In genomic region chr17:64120159-64120558, GRCh38 we compare ENCODE assay signal across 15 cellular contexts. TPM values are rescaled to one million over a fixed set of nuclear protein-coding genes. Genes with fewer than 3 reads are reported as not detected.
DNase-seq lines count a peak whose midpoint lies in the region; ATAC-seq and TF ChIP-seq lines count a peak whose summit lies in the region.
"Had no signal": no experiment of that assay in that cellular context is flagged by ENCODE, and none has a peak within 500 bp of the region (broad histone marks: within the 10 kb centered on the region; RNA-seq: fewer than 3 reads in every experiment).

No MANE protein-coding gene starts in this region.

- no peak overlapping the region for H3K4me3 Mint-ChIP-seq in activated naive CD8-positive, alpha-beta T cell treated with anti-CD3 and anti-CD28 coated beads for 36 hours
- H3K4me3 Mint-ChIP-seq: mesothelial cell of epicardium had no signal

- no peak for TF ChIP-seq RAD21 in neural cell (conservative IDR thresholded peaks at IDR 0.05)

- H3K4me2 ChIP-seq in neural cell (ENCODE audit: low read length), result no peak overlapping the region

- no peaks in the 10 kb centered on the region for H3K9me2 ChIP-seq in neural cell (ENCODE audit: insufficient read depth, low read length)

- DNase-seq in activated CD4-positive, CD25-positive, alpha-beta regulatory T cell treated with anti-CD3 and anti-CD28 coated beads, Interleukin-2, amount 50 U/mL, for 72 hours, result no peak
- DNase-seq in NCI-H146 (lab: John Stamatoyannopoulos, UW) (peak; percentile 61), NCI-H1092 (lab: John Stamatoyannopoulos, UW) (no peak), ACHN (no peak)
- DNase-seq in activated naive CD8-positive, alpha-beta T cell treated with anti-CD3 and anti-CD28 coated beads for 36 hours, result no peak
- DNase-seq: DMS 273 treated with DMSO at 0.1 percent for 48 hours, islet precursor cell, NCI-H2081 treated with DMSO at 0.1 percent for 48 hours, OCI-M1 had no signal

- no peaks in the 10 kb centered on the region for H4K20me1 ChIP-seq in neural cell (ENCODE audit: insufficient read depth)

- in situ Hi-C loops in ACHN (cut with HindIII; ENCODE audit: low pct_ligation_motif_present, low pct_unique_long_range_greater_than_20kb, low sequenced_read_pairs), result no loop called here

- no peaks in the 10 kb centered on the region for H3F3A ChIP-seq in neural cell (ENCODE audit: insufficient read depth, low read length, poor library complexity, severe bottlenecking)

- peak; percentile 42 to 50 for ATAC-seq in activated CD4-positive, CD25-positive, alpha-beta regulatory T cell treated with anti-CD3 and anti-CD28 coated beads, Interleukin-2, amount 50 U/mL, for 24 hours
- ATAC-seq in GM18519 (IDR thresholded peaks at IDR 0.05; ENCODE audit: low FRiP score, unreplicated experiment), result no peak

- H3K79me2 ChIP-seq in neural cell (replicated peaks; ENCODE audit: insufficient read depth, low read length), result no peaks in the 10 kb centered on the region

- no peak overlapping the region for H3K9ac ChIP-seq in neural cell (ENCODE audit: low read length)
- H3K9ac ChIP-seq: parathyroid adenoma had no signal

- peak overlapping the region; percentile 9 for H3K27ac Mint-ChIP-seq in activated naive CD8-positive, alpha-beta T cell treated with anti-CD3 and anti-CD28 coated beads for 36 hours
- H3K27ac Mint-ChIP-seq: mesothelial cell of epicardium had no signal

- no peaks in the 10 kb centered on the region for H3K9me3 ChIP-seq in neural cell (ENCODE audit: low read length)
- H3K9me3 ChIP-seq: thoracic aorta had no signal

- no peaks in the 10 kb centered on the region for H3K9me3 Mint-ChIP-seq in activated naive CD8-positive, alpha-beta T cell treated with anti-CD3 and anti-CD28 coated beads for 36 hours

- no peak for TF ChIP-seq EP300 in neural cell (conservative IDR thresholded peaks at IDR 0.05; ENCODE audit: poor library complexity, severe bottlenecking)

- H3K27ac ChIP-seq in neural cell (ENCODE audit: low read length), result peak overlapping the region; percentile 13
- H3K27ac ChIP-seq: parathyroid adenoma, thoracic aorta had no signal

- no peak for TF ChIP-seq CTCF in neural cell (IDR thresholded peaks at IDR 0.05; ENCODE audit: poor library complexity, severe bottlenecking)

- H2AFZ ChIP-seq in neural cell (ENCODE audit: low read depth, low read length), result no peak overlapping the region
- H2AFZ ChIP-seq: parathyroid adenoma had no signal

- no peaks in the 10 kb centered on the region for H3K27me3 ChIP-seq in neural cell (ENCODE audit: insufficient read depth, low read depth, low read length)

- no peak overlapping the region for H3K4me3 ChIP-seq in neural cell (ENCODE audit: low read length)
- H3K4me3 ChIP-seq: thoracic aorta had no signal

- H3K36me3 Mint-ChIP-seq in activated naive CD8-positive, alpha-beta T cell treated with anti-CD3 and anti-CD28 coated beads for 36 hours, result peaks cover 12% of the 10 kb centered on the region
- H3K36me3 Mint-ChIP-seq: mesothelial cell of epicardium had no signal

- H3K27me3 Mint-ChIP-seq in activated naive CD8-positive, alpha-beta T cell treated with anti-CD3 and anti-CD28 coated beads for 36 hours, result no peaks in the 10 kb centered on the region

- H3K4me1 Mint-ChIP-seq in activated naive CD8-positive, alpha-beta T cell treated with anti-CD3 and anti-CD28 coated beads for 36 hours, result peaks cover 35% of the 10 kb centered on the region

- H3K36me3 ChIP-seq in neural cell (ENCODE audit: insufficient read depth, low read length), result no peaks in the 10 kb centered on the region
- H3K36me3 ChIP-seq: thoracic aorta had no signal

TF ChIP-seq in neural cell, 6 proteins besides CTCF, POLR2A, EP300 and RAD21:
- TF ChIP-seq POLR2AphosphoS5 (IDR thresholded peaks at IDR 0.05), result no peak
- TF ChIP-seq EZH2 (IDR thresholded peaks at IDR 0.05; ENCODE audit: borderline replicate concordance, insufficient read depth, low read length, poor library complexity, severe bottlenecking), result no peak
- no peak for TF ChIP-seq REST (IDR thresholded peaks at IDR 0.05; ENCODE audit: borderline replicate concordance)
- TF ChIP-seq TAF1 (IDR thresholded peaks at IDR 0.05; ENCODE audit: low read depth), result no peak
- no peak for TF ChIP-seq SMC3 (conservative IDR thresholded peaks at IDR 0.05; ENCODE audit: poor library complexity)
- TF ChIP-seq MXI1 (conservative IDR thresholded peaks at IDR 0.05; ENCODE audit: poor library complexity, severe bottlenecking), result no peak
TF ChIP-seq in neural cell: peak in this region for 0.

RNA-seq across cellular contexts. Expression of gene ERN1, which starts 9.8 kb away (rescaled TPM):
- total RNA-seq in activated naive CD8-positive, alpha-beta T cell treated with anti-CD3 and anti-CD28 coated beads for 36 hours, result 1 to 10 TPM; 7.6 to 9.0 TPM
- polyA plus RNA-seq in neural cell, result 2.3 and 5.6 TPM in 2 replicates
- 6.0 and 7.3 TPM in 2 replicates for polyA minus RNA-seq in neural cell
